ENCODE assay signal across 2 cellular contexts in genomic region chr2:468631-469310, GRCh38.
TF ChIP-seq lines count a peak whose summit lies in the region.

No MANE protein-coding gene starts in this region.

TF ChIP-seq in SK-N-SH, 30 proteins besides CTCF, POLR2A, EP300 and RAD21 (continued from another document):
- no peak for TF ChIP-seq REST (IDR thresholded peaks at IDR 0.05; ENCODE audit: low read depth, low read length)
- TF ChIP-seq RCOR1 (IDR thresholded peaks at IDR 0.05; ENCODE audit: low read length): no peak
- no peak for TF ChIP-seq RFX5 (IDR thresholded peaks at IDR 0.05; ENCODE audit: low read length)
- TF ChIP-seq TAF1 (IDR thresholded peaks at IDR 0.05; ENCODE audit: borderline replicate concordance, low read depth, low read length): no peak
- no peak for TF ChIP-seq FOXM1 (IDR thresholded peaks at IDR 0.05; ENCODE audit: low read depth)
- no peak for TF ChIP-seq TEAD4 (IDR thresholded peaks at IDR 0.05; ENCODE audit: borderline replicate concordance, insufficient read depth)

TF ChIP-seq in SK-N-SH treated with all-trans-retinoic acid at 6 μM for 48 hours, 23 proteins besides CTCF, POLR2A, EP300 and RAD21 (continued from another document):
- no peak for TF ChIP-seq ISL1 (CRISPR knock-in tag; IDR thresholded peaks at IDR 0.05)
- TF ChIP-seq, protein P1, sequence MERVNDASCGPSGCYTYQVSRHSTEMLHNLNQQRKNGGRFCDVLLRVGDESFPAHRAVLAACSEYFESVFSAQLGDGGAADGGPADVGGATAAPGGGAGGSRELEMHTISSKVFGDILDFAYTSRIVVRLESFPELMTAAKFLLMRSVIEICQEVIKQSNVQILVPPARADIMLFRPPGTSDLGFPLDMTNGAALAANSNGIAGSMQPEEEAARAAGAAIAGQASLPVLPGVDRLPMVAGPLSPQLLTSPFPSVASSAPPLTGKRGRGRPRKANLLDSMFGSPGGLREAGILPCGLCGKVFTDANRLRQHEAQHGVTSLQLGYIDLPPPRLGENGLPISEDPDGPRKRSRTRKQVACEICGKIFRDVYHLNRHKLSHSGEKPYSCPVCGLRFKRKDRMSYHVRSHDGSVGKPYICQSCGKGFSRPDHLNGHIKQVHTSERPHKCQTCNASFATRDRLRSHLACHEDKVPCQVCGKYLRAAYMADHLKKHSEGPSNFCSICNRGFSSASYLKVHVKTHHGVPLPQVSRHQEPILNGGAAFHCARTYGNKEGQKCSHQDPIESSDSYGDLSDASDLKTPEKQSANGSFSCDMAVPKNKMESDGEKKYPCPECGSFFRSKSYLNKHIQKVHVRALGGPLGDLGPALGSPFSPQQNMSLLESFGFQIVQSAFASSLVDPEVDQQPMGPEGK (CRISPR knock-in tag; IDR thresholded peaks at IDR 0.05; ENCODE audit: borderline replicate concordance): no peak
- no peak for TF ChIP-seq PPARA (CRISPR knock-in tag; IDR thresholded peaks at IDR 0.05; ENCODE audit: borderline replicate concordance)
- no peak for TF ChIP-seq ZNF8 (CRISPR knock-in tag; IDR thresholded peaks at IDR 0.05)
- TF ChIP-seq CREB5 (CRISPR knock-in tag; IDR thresholded peaks at IDR 0.05; ENCODE audit: low read depth): no peak
- TF ChIP-seq ZC3H10 (CRISPR knock-in tag; IDR thresholded peaks at IDR 0.05): no peak
- no peak for TF ChIP-seq POU6F1 (CRISPR knock-in tag; IDR thresholded peaks at IDR 0.05; ENCODE audit: borderline replicate concordance, low read depth)
- TF ChIP-seq ZFP3 (CRISPR knock-in tag; IDR thresholded peaks at IDR 0.05): no peak
- no peak for TF ChIP-seq SNAI2 (CRISPR knock-in tag; IDR thresholded peaks at IDR 0.05)
